ENCODE assay signal across 8 cellular contexts in genomic region chr6:43629505-43630300, GRCh38. TPM values are rescaled to one million over a fixed set of nuclear protein-coding genes. Genes with fewer than 3 reads are reported as not detected.
DNase-seq lines count a peak whose midpoint lies in the region; ATAC-seq and TF ChIP-seq lines count a peak whose summit lies in the region.

No MANE protein-coding gene starts in this region.

- H3K27me3 ChIP-seq in SK-N-SH (ENCODE audit: insufficient read depth), result no peaks in the 10 kb centered on the region

- peak; percentile 76 for ATAC-seq in HG02610 (IDR thresholded peaks at IDR 0.05; ENCODE audit: unreplicated experiment)
- peak; percentile 76 to 81 for ATAC-seq in activated naive CD4-positive, alpha-beta T cell treated with anti-CD3 and anti-CD28 coated beads, Interleukin-2, amount 50 U/mL, for 72 hours

- no peaks in the 10 kb centered on the region for H3K9me2 ChIP-seq in SK-N-SH

- peak overlapping the region; percentile 91 for H3K9ac ChIP-seq in SK-N-SH

- H3K27ac Mint-ChIP-seq in activated naive CD4-positive, alpha-beta T cell treated with anti-CD3 and anti-CD28 coated beads, Interleukin-2, amount 50 U/mL, for 72 hours, result peak overlapping the region; percentile 98 to 100

- H3K36me3 ChIP-seq in SK-N-SH (replicated peaks in 1 of 2; ENCODE audit: control insufficient read depth in 1 of 2, insufficient read depth in 2 of 2, low read length in 1 of 2), result peaks cover 16 to 22% of the 10 kb centered on the region in 2 experiments

- H3K9me3 ChIP-seq in SK-N-SH, result no peaks in the 10 kb centered on the region

- H3F3A ChIP-seq in SK-N-SH (replicated peaks; ENCODE audit: insufficient read depth), result peaks cover 13% of the 10 kb centered on the region

- peaks cover 11 to 24% of the 10 kb centered on the region in 2 donors for H3K36me3 Mint-ChIP-seq in activated naive CD4-positive, alpha-beta T cell treated with anti-CD3 and anti-CD28 coated beads, Interleukin-2, amount 50 U/mL, for 72 hours

- POLR2A ChIA-PET in GM10248 (lab: Yijun Ruan, JAX) (interaction anchor here (0.5 to 1.2 kb wide), 8 partner anchors 19 to 1536 kb away, joined by 3 to 6 read pairs (median 3); partner anchors contain the start of gene HSP90AB1), SK-N-SH (lab: Yijun Ruan, JAX) (interaction anchor here (0.6 to 1.9 kb wide), 17 partner anchors 10 to 453 kb away, joined by 3 to 15 read pairs (median 5); partner anchors contain the start of genes VEGFA and XPO5)

- no peak for TF ChIP-seq CTCF in GM10248 (IDR thresholded peaks at IDR 0.05; ENCODE audit: control extremely low read depth, extremely low read depth, low read depth, missing control alignments)
- TF ChIP-seq CTCF in SK-N-SH (IDR thresholded peaks at IDR 0.05), result no peak

- H3K27ac ChIP-seq in SK-N-SH (ENCODE audit: low read depth in 2 of 2, low read length in 1 of 2) (peak overlapping the region; percentile 92 to 95), temporal lobe (ENCODE audit: low read depth, low read length) (peak overlapping the region; percentile 95)

- CTCF ChIA-PET in GM10248 (lab: Yijun Ruan, JAX) (interaction anchor here (0.7 to 2.9 kb wide), 14 partner anchors 12 to 501 kb away, joined by 3 to 18 read pairs (median 4); partner anchors contain the start of genes RSPH9 and VEGFA), SK-N-SH (lab: Yijun Ruan, JAX) (interaction anchor here (0.8 to 2.8 kb wide), 3 partner anchors 21 to 140 kb away, joined by 3 to 11 read pairs (median 8); partner anchors contain the start of gene VEGFA)

- peak; percentile 98 for DNase-seq in GM10248 (ENCODE audit: extremely low spot score)
- peak; percentile 93 for DNase-seq in NCI-H1092 (lab: John Stamatoyannopoulos, UW)
- peak; percentile 93 for DNase-seq in SK-N-SH
- peak; percentile 91 to 94 for DNase-seq in activated naive CD4-positive, alpha-beta T cell treated with anti-CD3 and anti-CD28 coated beads, Interleukin-2, amount 50 U/mL, for 72 hours (ENCODE audit: low spot score in 2 of 2)
- peak; percentile 89 for DNase-seq in glomerular endothelial cell (ENCODE audit: extremely low read depth, low read depth, low spot score)
- DNase-seq in occipital lobe (lab: John Stamatoyannopoulos, UW), result peak; percentile 90

- under 1% methylated on average over 23 of the region's 41 CpGs for WGBS in SK-N-SH (ENCODE audit: low lambda C conversion rate)

- peak overlapping the region; percentile 58 for H2AFZ ChIP-seq in SK-N-SH (ENCODE audit: low read depth)

- no peaks in the 10 kb centered on the region for H3K9me3 Mint-ChIP-seq in activated naive CD4-positive, alpha-beta T cell treated with anti-CD3 and anti-CD28 coated beads, Interleukin-2, amount 50 U/mL, for 72 hours

- peaks cover 5 to 21% of the 10 kb centered on the region in 2 experiments for H3K4me1 ChIP-seq in SK-N-SH (ENCODE audit: control insufficient read depth in 1 of 2, insufficient read depth in 2 of 2, low read depth in 1 of 2, low read length in 1 of 2)

- H3K4me3 ChIP-seq in SK-N-SH (ENCODE audit: low read depth in 2 of 2, low read length in 1 of 2), result peak overlapping the region; percentile 71 to 72

- H4K20me1 ChIP-seq in SK-N-SH (ENCODE audit: insufficient read depth), result no peaks in the 10 kb centered on the region

- peaks cover 35% of the 10 kb centered on the region for H3K79me2 ChIP-seq in SK-N-SH (ENCODE audit: insufficient read depth)

- 0 out of 4 replicates have a peak, but pooled peaks of 1 of the 2 experiments have one; percentile 38 for TF ChIP-seq EP300 in SK-N-SH (IDR thresholded peaks at IDR 0.05; ENCODE audit: borderline replicate concordance in 1 of 2, low read depth in 1 of 2, low read length in 1 of 2)

- peak overlapping the region; percentile 96 for H3K4me2 ChIP-seq in SK-N-SH

- TF ChIP-seq RAD21 in SK-N-SH (IDR thresholded peaks at IDR 0.05; ENCODE audit: low read length), result no peak

TF ChIP-seq in SK-N-SH, 30 proteins besides CTCF, POLR2A, EP300 and RAD21:
- peak; percentile 93 for TF ChIP-seq FOXM1 (IDR thresholded peaks at IDR 0.05; ENCODE audit: low read depth)
- no peak for TF ChIP-seq GABPA (IDR thresholded peaks at IDR 0.05; ENCODE audit: low read depth)
- 0 out of 2 replicates have a peak, but pooled peaks have one; percentile 6 for TF ChIP-seq USF2 (IDR thresholded peaks at IDR 0.05; ENCODE audit: borderline replicate concordance, low read depth, low read length)
- TF ChIP-seq MAX (IDR thresholded peaks at IDR 0.05; ENCODE audit: low read depth), result peak; percentile 77
- TF ChIP-seq TEAD4 (IDR thresholded peaks at IDR 0.05; ENCODE audit: borderline replicate concordance, insufficient read depth), result no peak
- TF ChIP-seq MEF2A (IDR thresholded peaks at IDR 0.05; ENCODE audit: borderline replicate concordance, low read depth), result peak; percentile 40; the same call in 1 of the 2 replicates
- peak; percentile 90 for TF ChIP-seq NFIC (IDR thresholded peaks at IDR 0.05; ENCODE audit: borderline replicate concordance)
- TF ChIP-seq TAF1 (IDR thresholded peaks at IDR 0.05; ENCODE audit: borderline replicate concordance, low read depth, low read length), result 0 out of 2 replicates have a peak, but pooled peaks have one; percentile 20
- TF ChIP-seq POLR2AphosphoS5 (IDR thresholded peaks at IDR 0.05; ENCODE audit: low read depth, low read length), result peak; percentile 78; the same call in 1 of the 2 replicates

RNA-seq across cellular contexts. Expression of gene GTPBP2, which starts 0.6 kb away (rescaled TPM):
- polyA plus RNA-seq in SK-N-SH (2012; rRNA removed), result 83.7 and 124 TPM in 2 replicates
- polyA plus RNA-seq in SK-N-SH (2012; cell fraction: cytosol; rRNA removed), result 27.8 and 39.2 TPM in 2 replicates
- 377 and 528 TPM in 2 replicates for polyA plus RNA-seq in SK-N-SH (2012; cell fraction: nucleus; rRNA removed)
- 10 to 100 TPM; 84.1 to 85.8 TPM for total RNA-seq in activated naive CD4-positive, alpha-beta T cell treated with anti-CD3 and anti-CD28 coated beads, Interleukin-2, amount 50 U/mL, for 72 hours
- 44.9 and 68.1 TPM in 2 replicates for total RNA-seq in glomerular endothelial cell
- total RNA-seq in occipital lobe, result 33.5 TPM
- 23.6 TPM for total RNA-seq in temporal lobe

RNA-seq across cellular contexts. Expression of gene MAD2L1BP, which starts 5.9 kb away (rescaled TPM):
- polyA plus RNA-seq in SK-N-SH (2012; rRNA removed), result 30.9 and 42.2 TPM in 2 replicates
- polyA plus RNA-seq in SK-N-SH (2012; cell fraction: cytosol; rRNA removed), result 28.5 and 34.8 TPM in 2 replicates
- polyA plus RNA-seq in SK-N-SH (2012; cell fraction: nucleus; rRNA removed), result 30.3 and 35.5 TPM in 2 replicates
- 10 to 100 TPM; 38.4 to 38.7 TPM for total RNA-seq in activated naive CD4-positive, alpha-beta T cell treated with anti-CD3 and anti-CD28 coated beads, Interleukin-2, amount 50 U/mL, for 72 hours
- 33.5 and 48.7 TPM in 2 replicates for total RNA-seq in glomerular endothelial cell
- 22.3 TPM for total RNA-seq in occipital lobe
- 20.9 TPM for total RNA-seq in temporal lobe

RNA-seq across cellular contexts. Expression of gene RSPH9, which starts 15.1 kb away (rescaled TPM):
- polyA plus RNA-seq in SK-N-SH (2012; rRNA removed), result 0.05 and 0.06 TPM in 2 replicates
- polyA plus RNA-seq in SK-N-SH (2012; cell fraction: cytosol; rRNA removed), result 0.05 and 0.06 TPM in 2 replicates
- polyA plus RNA-seq in SK-N-SH (2012; cell fraction: nucleus; rRNA removed), result 0.07 and 0.11 TPM in 2 replicates
- total RNA-seq in activated naive CD4-positive, alpha-beta T cell treated with anti-CD3 and anti-CD28 coated beads, Interleukin-2, amount 50 U/mL, for 72 hours, result under 1 TPM; 0.09 to 0.21 TPM
- total RNA-seq in glomerular endothelial cell, result 0.41 TPM in 1 of 2 replicates, not detected in the other
- 6.2 TPM for total RNA-seq in occipital lobe
- 5.7 TPM for total RNA-seq in temporal lobe

RNA-seq across cellular contexts. Expression of gene POLH, which starts 53.7 kb away (rescaled TPM):
- 11.5 and 18.8 TPM in 2 replicates for polyA plus RNA-seq in SK-N-SH (2012; rRNA removed)
- polyA plus RNA-seq in SK-N-SH (2012; cell fraction: cytosol; rRNA removed), result 12.8 and 12.9 TPM in 2 replicates
- polyA plus RNA-seq in SK-N-SH (2012; cell fraction: nucleus; rRNA removed), result 14.0 and 18.3 TPM in 2 replicates
- 100 to 1,000 TPM in 1 of 2 donors, 10 to 100 TPM in 1; 46.2 to 101 TPM for total RNA-seq in activated naive CD4-positive, alpha-beta T cell treated with anti-CD3 and anti-CD28 coated beads, Interleukin-2, amount 50 U/mL, for 72 hours
- total RNA-seq in glomerular endothelial cell (26.4 and 27.6 TPM in 2 replicates), occipital lobe (13.6 TPM), temporal lobe (7.4 TPM)

RNA-seq across cellular contexts. Expression of gene XPO5, which starts 53.9 kb away (rescaled TPM):
- polyA plus RNA-seq in SK-N-SH (2012; rRNA removed), result 29.5 and 39.2 TPM in 2 replicates
- 24.0 and 26.7 TPM in 2 replicates for polyA plus RNA-seq in SK-N-SH (2012; cell fraction: cytosol; rRNA removed)
- polyA plus RNA-seq in SK-N-SH (2012; cell fraction: nucleus; rRNA removed), result 66.5 and 92.9 TPM in 2 replicates
- 100 to 1,000 TPM; 109 to 110 TPM for total RNA-seq in activated naive CD4-positive, alpha-beta T cell treated with anti-CD3 and anti-CD28 coated beads, Interleukin-2, amount 50 U/mL, for 72 hours
- total RNA-seq in glomerular endothelial cell (27.1 and 27.7 TPM in 2 replicates), occipital lobe (47.4 TPM), temporal lobe (29.7 TPM)

Comparison
In these comparisons a context has a peak if more than half of its experiments do, and no peak if none do; other contexts are left out.
1. Peak in every context shown above with its lines: DNase-seq, ATAC-seq, H3K4me3 ChIP-seq and H3K27ac ChIP-seq.